1 cellular context compared by ENCODE assay signal in genomic region chr12:132454154-132454948, GRCh38.
TF ChIP-seq lines count a peak whose summit lies in the region.

No MANE protein-coding gene starts in this region.

TF ChIP-seq in HepG2, 621 proteins besides CTCF, POLR2A, EP300 and RAD21 (continued from another document):
- no peak for TF ChIP-seq ARID5B (CRISPR knock-in tag; IDR thresholded peaks at IDR 0.05)
- no peak for TF ChIP-seq PBX2 (CRISPR knock-in tag; IDR thresholded peaks at IDR 0.05)
- no peak for TF ChIP-seq ZBTB25 (CRISPR knock-in tag; IDR thresholded peaks at IDR 0.05)
